1 cellular context compared by ENCODE assay signal in the genomic region with DNA sequence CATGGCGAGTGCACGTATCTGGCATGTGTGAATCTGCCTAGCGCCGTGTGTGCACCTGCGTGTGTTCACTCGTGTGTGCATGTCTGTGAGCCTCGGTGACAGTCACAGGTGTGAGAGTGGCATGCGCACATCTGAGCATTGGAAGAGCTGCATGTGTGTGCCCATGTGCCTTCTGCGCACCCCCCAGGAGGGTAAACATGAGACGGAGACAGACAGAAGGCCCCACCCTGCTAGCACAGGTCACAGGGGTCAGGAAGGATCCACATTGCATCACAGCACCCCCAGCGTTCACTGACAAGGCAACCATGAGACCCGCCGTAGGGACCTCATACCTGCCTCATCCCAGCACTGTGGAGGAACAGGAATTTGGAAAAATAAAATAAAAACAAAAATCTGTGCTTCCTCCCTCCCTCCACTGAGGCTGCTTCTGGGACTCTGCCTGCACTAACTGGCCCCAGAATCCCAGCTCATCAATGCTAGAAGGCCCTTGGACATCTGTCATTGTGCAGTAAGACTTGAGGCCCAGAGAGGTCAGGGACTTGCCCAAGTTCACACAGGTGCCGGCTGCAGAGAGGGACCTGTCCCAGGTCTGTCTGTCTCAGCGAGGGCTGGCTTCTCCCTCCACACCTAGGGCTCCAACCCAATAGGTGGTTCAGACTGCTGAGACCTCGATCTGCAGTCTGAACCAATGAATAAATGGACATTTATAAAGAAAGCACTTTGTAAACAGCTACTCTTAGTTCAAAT.
A peak's percentile ranks its signal among the peaks of the same experiment; 100 is the strongest.
TF ChIP-seq lines count a peak whose summit lies in the region.

No MANE protein-coding gene starts in this region.

TF ChIP-seq in HepG2, 621 proteins besides CTCF, POLR2A, EP300 and RAD21 (continued from another document and continues in another):
- TF ChIP-seq ZNF574 (CRISPR knock-in tag; IDR thresholded peaks at IDR 0.05) (0 out of 2 replicates have a peak, but pooled peaks have one; percentile 22), SIN3B (IDR thresholded peaks at IDR 0.05; ENCODE audit: low read length) (no peak), AGO1 (IDR thresholded peaks at IDR 0.05; ENCODE audit: low read depth, low read length, poor library complexity, severe bottlenecking) (no peak), ZNF331 (CRISPR knock-in tag; IDR thresholded peaks at IDR 0.05) (no peak), ZNF605 (CRISPR knock-in tag; IDR thresholded peaks at IDR 0.05) (no peak), NR0B2 (CRISPR knock-in tag; IDR thresholded peaks at IDR 0.05) (no peak), FOXA1 (IDR thresholded peaks at IDR 0.05) (no peak), FOXA1 (CRISPR knock-in tag; IDR thresholded peaks at IDR 0.05) (peak; percentile 78), SMYD3 (CRISPR knock-in tag; IDR thresholded peaks at IDR 0.05) (no peak), CHCHD3 (CRISPR knock-in tag; IDR thresholded peaks at IDR 0.05) (no peak), ZBTB26 (CRISPR knock-in tag; IDR thresholded peaks at IDR 0.05; ENCODE audit: borderline replicate concordance) (no peak), IRF2 (CRISPR knock-in tag; IDR thresholded peaks at IDR 0.05) (no peak), ZNF17 (CRISPR knock-in tag; IDR thresholded peaks at IDR 0.05) (no peak), LCORL (IDR thresholded peaks at IDR 0.05) (no peak), LCORL (CRISPR knock-in tag; IDR thresholded peaks at IDR 0.05) (0 out of 2 replicates have a peak, but pooled peaks have one; percentile 22), FIP1L1 (IDR thresholded peaks at IDR 0.05; ENCODE audit: borderline replicate concordance, insufficient read depth, low read depth, low read length) (no peak), AHDC1 (CRISPR knock-in tag; IDR thresholded peaks at IDR 0.05; ENCODE audit: borderline replicate concordance) (no peak), TBX2 (CRISPR knock-in tag; IDR thresholded peaks at IDR 0.05; ENCODE audit: borderline replicate concordance) (no peak), ZBTB8A (CRISPR knock-in tag; IDR thresholded peaks at IDR 0.05; ENCODE audit: borderline replicate concordance, low read depth) (no peak), MAX (IDR thresholded peaks at IDR 0.05) (peak; percentile 58; the same call in 1 of the 2 replicates), NR2F2 (IDR thresholded peaks at IDR 0.05; ENCODE audit: borderline replicate concordance, low read depth) (peak; percentile 77), ZFP36L1 (CRISPR knock-in tag; IDR thresholded peaks at IDR 0.05) (no peak), SMARCE1 (IDR thresholded peaks at IDR 0.05; ENCODE audit: borderline replicate concordance) (no peak), ZNF414 (CRISPR knock-in tag; IDR thresholded peaks at IDR 0.05) (no peak), LRRFIP1 (CRISPR knock-in tag; conservative IDR thresholded peaks at IDR 0.05) (no peak), SOX13 (IDR thresholded peaks at IDR 0.05) (no peak), SOX13 (CRISPR knock-in tag; conservative IDR thresholded peaks at IDR 0.05 in 1 of 2, IDR thresholded peaks at IDR 0.05 in 1 of 2) (no peak)
- TF ChIP-seq, protein P1, sequence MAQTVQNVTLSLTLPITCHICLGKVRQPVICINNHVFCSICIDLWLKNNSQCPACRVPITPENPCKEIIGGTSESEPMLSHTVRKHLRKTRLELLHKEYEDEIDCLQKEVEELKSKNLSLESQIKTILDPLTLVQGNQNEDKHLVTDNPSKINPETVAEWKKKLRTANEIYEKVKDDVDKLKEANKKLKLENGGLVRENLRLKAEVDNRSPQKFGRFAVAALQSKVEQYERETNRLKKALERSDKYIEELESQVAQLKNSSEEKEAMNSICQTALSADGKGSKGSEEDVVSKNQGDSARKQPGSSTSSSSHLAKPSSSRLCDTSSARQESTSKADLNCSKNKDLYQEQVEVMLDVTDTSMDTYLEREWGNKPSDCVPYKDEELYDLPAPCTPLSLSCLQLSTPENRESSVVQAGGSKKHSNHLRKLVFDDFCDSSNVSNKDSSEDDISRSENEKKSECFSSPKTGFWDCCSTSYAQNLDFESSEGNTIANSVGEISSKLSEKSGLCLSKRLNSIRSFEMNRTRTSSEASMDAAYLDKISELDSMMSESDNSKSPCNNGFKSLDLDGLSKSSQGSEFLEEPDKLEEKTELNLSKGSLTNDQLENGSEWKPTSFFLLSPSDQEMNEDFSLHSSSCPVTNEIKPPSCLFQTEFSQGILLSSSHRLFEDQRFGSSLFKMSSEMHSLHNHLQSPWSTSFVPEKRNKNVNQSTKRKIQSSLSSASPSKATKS (CRISPR knock-in tag; IDR thresholded peaks at IDR 0.05) = no peak
- TF ChIP-seq, protein P2, sequence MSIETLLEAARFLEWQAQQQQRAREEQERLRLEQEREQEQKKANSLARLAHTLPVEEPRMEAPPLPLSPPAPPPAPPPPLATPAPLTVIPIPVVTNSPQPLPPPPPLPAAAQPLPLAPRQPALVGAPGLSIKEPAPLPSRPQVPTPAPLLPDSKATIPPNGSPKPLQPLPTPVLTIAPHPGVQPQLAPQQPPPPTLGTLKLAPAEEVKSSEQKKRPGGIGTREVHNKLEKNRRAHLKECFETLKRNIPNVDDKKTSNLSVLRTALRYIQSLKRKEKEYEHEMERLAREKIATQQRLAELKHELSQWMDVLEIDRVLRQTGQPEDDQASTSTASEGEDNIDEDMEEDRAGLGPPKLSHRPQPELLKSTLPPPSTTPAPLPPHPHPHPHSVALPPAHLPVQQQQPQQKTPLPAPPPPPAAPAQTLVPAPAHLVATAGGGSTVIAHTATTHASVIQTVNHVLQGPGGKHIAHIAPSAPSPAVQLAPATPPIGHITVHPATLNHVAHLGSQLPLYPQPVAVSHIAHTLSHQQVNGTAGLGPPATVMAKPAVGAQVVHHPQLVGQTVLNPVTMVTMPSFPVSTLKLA (IDR thresholded peaks at IDR 0.05) = peak; percentile 48
- TF ChIP-seq, protein P3, sequence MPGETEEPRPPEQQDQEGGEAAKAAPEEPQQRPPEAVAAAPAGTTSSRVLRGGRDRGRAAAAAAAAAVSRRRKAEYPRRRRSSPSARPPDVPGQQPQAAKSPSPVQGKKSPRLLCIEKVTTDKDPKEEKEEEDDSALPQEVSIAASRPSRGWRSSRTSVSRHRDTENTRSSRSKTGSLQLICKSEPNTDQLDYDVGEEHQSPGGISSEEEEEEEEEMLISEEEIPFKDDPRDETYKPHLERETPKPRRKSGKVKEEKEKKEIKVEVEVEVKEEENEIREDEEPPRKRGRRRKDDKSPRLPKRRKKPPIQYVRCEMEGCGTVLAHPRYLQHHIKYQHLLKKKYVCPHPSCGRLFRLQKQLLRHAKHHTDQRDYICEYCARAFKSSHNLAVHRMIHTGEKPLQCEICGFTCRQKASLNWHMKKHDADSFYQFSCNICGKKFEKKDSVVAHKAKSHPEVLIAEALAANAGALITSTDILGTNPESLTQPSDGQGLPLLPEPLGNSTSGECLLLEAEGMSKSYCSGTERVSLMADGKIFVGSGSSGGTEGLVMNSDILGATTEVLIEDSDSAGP (CRISPR knock-in tag; IDR thresholded peaks at IDR 0.05; ENCODE audit: borderline replicate concordance) = peak; percentile 49; the same call in 1 of the 2 replicates
